Comparison of ENCODE assay signal across 13 cellular contexts in the genomic region with DNA sequence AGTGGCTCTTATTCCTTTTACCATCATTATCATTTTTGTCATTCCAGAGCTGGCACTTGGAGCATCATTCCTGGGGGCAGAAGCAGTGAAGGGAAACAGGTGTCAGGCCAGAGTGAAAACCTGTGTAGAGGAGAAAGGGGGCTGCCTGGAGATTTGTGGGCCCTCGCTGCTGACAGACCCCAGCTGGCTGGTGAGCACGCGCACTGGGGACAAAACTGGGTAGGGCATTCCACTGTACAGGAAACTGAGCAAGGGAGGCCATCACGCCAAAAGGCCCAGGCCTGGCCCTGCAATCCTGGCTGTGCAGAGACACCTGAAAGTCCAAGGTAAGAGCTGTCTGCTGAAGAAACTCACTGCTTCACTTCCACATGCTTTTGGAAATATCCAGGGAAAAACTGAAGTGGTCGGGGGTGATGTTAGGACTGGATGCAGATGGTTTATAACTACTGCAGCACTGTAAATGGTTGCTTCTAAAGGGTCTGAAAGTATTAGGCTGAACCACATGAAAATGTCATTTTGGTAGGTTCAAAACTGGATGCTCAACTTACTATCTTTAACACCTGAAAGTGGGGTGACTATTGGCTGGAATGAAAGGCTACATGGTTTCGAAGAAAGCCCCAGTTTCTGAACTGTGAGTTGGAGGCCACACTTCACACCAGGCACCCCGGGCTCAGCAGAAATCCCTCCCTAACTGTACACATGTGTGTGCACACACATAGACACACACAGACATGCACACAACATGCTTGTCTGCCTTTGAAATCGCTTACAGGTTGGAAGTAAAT.
DNase-seq lines count a peak whose midpoint lies in the region; ATAC-seq, FAIRE-seq and TF ChIP-seq lines count a peak whose summit lies in the region.
"Had no signal": no experiment of that assay in that cellular context is flagged by ENCODE, and none has a peak within 500 bp of the region (broad histone marks: within the 10 kb centered on the region; RNA-seq: fewer than 3 reads in every experiment).

No MANE protein-coding gene starts in this region.

- no peak overlapping the region for H4K91ac ChIP-seq in mesenchymal stem cell (ENCODE audit: low read length)

- H3K4me2 ChIP-seq in BLaER1 treated with 17β-estradiol and CSF1 and Interleukin-3, amounts not matched to agents 10 nM and 100 nM: peak overlapping the region in 8 of 11 experiments; percentile 39 to 87 (median 78); a peak in 16 of 22 replicates
- H3K4me2 ChIP-seq in KMS-11: no peak overlapping the region
- H3K4me2 ChIP-seq in mesenchymal stem cell (ENCODE audit: low read length, poor library complexity, severe bottlenecking): no peak overlapping the region

- no peak overlapping the region for H2BK15ac ChIP-seq in mesenchymal stem cell (ENCODE audit: low read depth, poor library complexity, severe bottlenecking)

- no peak overlapping the region for H2BK5ac ChIP-seq in mesenchymal stem cell (ENCODE audit: low read depth, low read length, poor library complexity, severe bottlenecking)

- H2AK5ac ChIP-seq in mesenchymal stem cell (ENCODE audit: low read length, severe bottlenecking): no peak overlapping the region

- no peak overlapping the region for H3K27ac ChIP-seq in BLaER1 treated with 17β-estradiol and CSF1 and Interleukin-3, amounts not matched to agents 10 nM and 100 nM
- H3K27ac ChIP-seq in KMS-11 (no peak overlapping the region), psoas muscle (no peak overlapping the region), mesenchymal stem cell (ENCODE audit: low read length, poor library complexity, severe bottlenecking) (no peak overlapping the region)
- H3K27ac ChIP-seq: adrenal gland, suprapubic skin had no signal

- no peak overlapping the region for H3K18ac ChIP-seq in mesenchymal stem cell (ENCODE audit: low read depth in 1 of 2, low read length in 2 of 2)

- no peak overlapping the region for H2BK120ac ChIP-seq in mesenchymal stem cell (ENCODE audit: low read depth, low read length)

- no peaks in the 10 kb centered on the region for H3K27me3 ChIP-seq in BLaER1 treated with 17β-estradiol and CSF1 and Interleukin-3, amounts not matched to agents 10 nM and 100 nM
- no peaks in the 10 kb centered on the region for H3K27me3 ChIP-seq in KMS-11 (ENCODE audit: insufficient read depth, low read depth)
- H3K27me3 ChIP-seq in psoas muscle (ENCODE audit: insufficient read depth in 3 of 3, low read length in 2 of 3): peaks cover 0 to 3% (median 0%) of the 10 kb centered on the region in 3 donors
- H3K27me3 ChIP-seq in mesenchymal stem cell (ENCODE audit: control insufficient read depth in 1 of 2, insufficient read depth in 1 of 2, low read length in 2 of 2): peaks cover 4 to 10% of the 10 kb centered on the region in 2 experiments
- H3K27me3 ChIP-seq: adrenal gland, suprapubic skin had no signal

- intact Hi-C loops in psoas muscle (cut with DNase I): loop anchor here in 1 of 2 donors (5.0 kb wide), 1 partner anchor 36 kb away; no protein-coding TSS in a partner anchor

- no peak overlapping the region for H3K9ac ChIP-seq in BLaER1 treated with 17β-estradiol and CSF1 and Interleukin-3, amounts not matched to agents 10 nM and 100 nM
- H3K9ac ChIP-seq in KMS-11 (no peak overlapping the region), mesenchymal stem cell (ENCODE audit: low read length) (no peak overlapping the region)

- DNase-seq in GM19239 (ENCODE audit: insufficient read length, low spot score) (no peak), NAMALWA (ENCODE audit: low spot score) (no peak), psoas muscle (no peak), NCI-H2029 (lab: John Stamatoyannopoulos, UW) (no peak), mesenchymal stem cell (no peak)
- DNase-seq: ACHN; effector CD8-positive, alpha-beta T cell; mammary epithelial cell had no signal

- peaks cover 0 to 10% (median 0%) of the 10 kb centered on the region in 11 experiments; a peak in 2 of 22 replicates for H4K20me1 ChIP-seq in BLaER1 treated with 17β-estradiol and CSF1 and Interleukin-3, amounts not matched to agents 10 nM and 100 nM
- no peaks in the 10 kb centered on the region for H4K20me1 ChIP-seq in KMS-11 (ENCODE audit: insufficient read depth)

- no peaks in the 10 kb centered on the region for H3K9me3 ChIP-seq in BLaER1 treated with 17β-estradiol and CSF1 and Interleukin-3, amounts not matched to agents 10 nM and 100 nM (replicated peaks in 1 of 11)
- no peaks in the 10 kb centered on the region for H3K9me3 ChIP-seq in psoas muscle
- no peaks in the 10 kb centered on the region for H3K9me3 ChIP-seq in mesenchymal stem cell (ENCODE audit: control insufficient read depth, low read length)
- H3K9me3 ChIP-seq: adrenal gland, suprapubic skin had no signal

- H3K14ac ChIP-seq in mesenchymal stem cell (ENCODE audit: low read length in 2 of 2): no peak overlapping the region

- peak; percentile 64 for FAIRE-seq in GM19239 (lab: Jason Lieb, UNC)

- H4K8ac ChIP-seq in mesenchymal stem cell (ENCODE audit: low read length): no peak overlapping the region

- H3K36me3 ChIP-seq in BLaER1 treated with 17β-estradiol and CSF1 and Interleukin-3, amounts not matched to agents 10 nM and 100 nM: peaks cover 0 to 4% (median 0%) of the 10 kb centered on the region in 11 experiments; a peak in 2 of 22 replicates
- H3K36me3 ChIP-seq in KMS-11 (ENCODE audit: insufficient read depth) (no peaks in the 10 kb centered on the region), psoas muscle (ENCODE audit: insufficient read depth in 1 of 2, low read depth in 1 of 2) (no peaks in the 10 kb centered on the region), mesenchymal stem cell (ENCODE audit: control insufficient read depth in 1 of 2, insufficient read depth in 2 of 2, low read depth in 1 of 2, low read length in 2 of 2) (peaks cover 0 to 3% of the 10 kb centered on the region in 2 experiments)
- H3K36me3 ChIP-seq: adrenal gland, suprapubic skin had no signal

- H3K79me1 ChIP-seq in mesenchymal stem cell (replicated peaks; ENCODE audit: low read length, poor library complexity, severe bottlenecking): peaks cover under 1% of the 10 kb centered on the region

- TF ChIP-seq CTCF in KMS-11 (conservative IDR thresholded peaks at IDR 0.05; ENCODE audit: low read depth, low read length): no peak
- TF ChIP-seq CTCF in psoas muscle (IDR thresholded peaks at IDR 0.05): no peak

- peak overlapping the region; percentile 30 for H2AFZ ChIP-seq in KMS-11 (ENCODE audit: low read depth)
- no peak overlapping the region for H2AFZ ChIP-seq in mesenchymal stem cell (ENCODE audit: low read depth, low read length)

- H3K4me1 ChIP-seq in BLaER1 treated with 17β-estradiol and CSF1 and Interleukin-3, amounts not matched to agents 10 nM and 100 nM: peaks cover 21 to 91% (median 67%) of the 10 kb centered on the region in 10 experiments
- H3K4me1 ChIP-seq in KMS-11 (ENCODE audit: low read depth, poor library complexity, severe bottlenecking): peaks cover 13% of the 10 kb centered on the region
- H3K4me1 ChIP-seq in psoas muscle: peaks cover 35% of the 10 kb centered on the region
- peaks cover 27% of the 10 kb centered on the region for H3K4me1 ChIP-seq in mesenchymal stem cell (ENCODE audit: control insufficient read depth, insufficient read depth, low read depth, low read length)
- H3K4me1 ChIP-seq: adrenal gland had no signal

- H2BK12ac ChIP-seq in mesenchymal stem cell (ENCODE audit: low read length in 2 of 2): no peak overlapping the region

- H3K23ac ChIP-seq in mesenchymal stem cell (ENCODE audit: low read length in 2 of 2): no peak overlapping the region

- no peak overlapping the region for H3K4me3 ChIP-seq in BLaER1 treated with 17β-estradiol and CSF1 and Interleukin-3, amounts not matched to agents 10 nM and 100 nM
- H3K4me3 ChIP-seq in KMS-11 (IDR thresholded peaks at IDR 0.05; ENCODE audit: insufficient read depth, low read depth, low read length): no peak overlapping the region
- no peak overlapping the region for H3K4me3 ChIP-seq in psoas muscle
- no peak overlapping the region for H3K4me3 ChIP-seq in mesenchymal stem cell (ENCODE audit: insufficient read depth in 1 of 2, low read depth in 1 of 2, low read length in 2 of 2)
- H3K4me3 ChIP-seq: adrenal gland, suprapubic skin had no signal

- no peak overlapping the region for H3K4ac ChIP-seq in mesenchymal stem cell (ENCODE audit: low read depth in 1 of 2, low read length in 2 of 2)

- peak; percentile 46 for ATAC-seq in HG02610 (IDR thresholded peaks at IDR 0.05; ENCODE audit: unreplicated experiment)
- ATAC-seq in psoas muscle: no peak

- 90 to 92% (median 91%) methylated on average over 8 of the region's 8 CpGs for WGBS in psoas muscle, 3 donors
- 87% methylated on average over 8 of the region's 8 CpGs for WGBS in mesenchymal stem cell

- H3K79me2 ChIP-seq in KMS-11 (ENCODE audit: insufficient read depth, low read depth): no peaks in the 10 kb centered on the region

Comparison
In these comparisons a context has a peak if more than half of its experiments do, and no peak if none do; other contexts are left out.
1. H3K4me2 ChIP-seq: peak in BLaER1 treated with 17β-estradiol and CSF1 and Interleukin-3, amounts not matched to agents 10 nM and 100 nM (8 of 11); none in KMS-11 (single experiment) and mesenchymal stem cell (single experiment).